8 cellular contexts compared by ENCODE assay signal in genomic region chr1:91282695-91283420, GRCh38.
DNase-seq lines count a peak whose midpoint lies in the region; ATAC-seq, FAIRE-seq and TF ChIP-seq lines count a peak whose summit lies in the region.

No MANE protein-coding gene starts in this region.

- WGBS in GM12878 (ENCODE audit: insufficient coverage, insufficient replicate concordance, low lambda C conversion rate, missing lambda C conversion rate): 55% methylated on average over 6 of the region's 6 CpGs

- ATAC-seq in GM19438 (IDR thresholded peaks at IDR 0.05; ENCODE audit: low read depth, unreplicated experiment): peak; percentile 85
- peak; percentile 76 for ATAC-seq in GM12878
- ATAC-seq in HG03045 (IDR thresholded peaks at IDR 0.05; ENCODE audit: unreplicated experiment): no peak

- H3K4me2 ChIP-seq in MM.1S (ENCODE audit: low read depth, low read length): peak overlapping the region; percentile 79
- peak overlapping the region; percentile 53 for H3K4me2 ChIP-seq in GM12878 (ENCODE audit: control insufficient read depth, insufficient read depth)

- H3K4me3 ChIP-seq in MM.1S (ENCODE audit: low read length) (peak overlapping the region; percentile 55), GM12878 (no peak overlapping the region), skeletal muscle tissue (ENCODE audit: low read length in 3 of 3) (peak overlapping the region; percentile 37 to 63 (median 41))

- RAD21 ChIA-PET in GM12878 (lab: Charles Lee; ENCODE audit: unreplicated experiment): interaction anchor here (1.4 to 1.8 kb wide), 2 partner anchors 116 to 223 kb away, joined by 4 to 7 read pairs; no protein-coding TSS in a partner anchor

- TF ChIP-seq POLR2A in GM12878 (IDR thresholded peaks at IDR 0.05; ENCODE audit: low read depth, low read length): no peak

- H3K9me3 ChIP-seq in MM.1S (replicated peaks; ENCODE audit: insufficient read depth, low read length): no peaks in the 10 kb centered on the region
- no peaks in the 10 kb centered on the region for H3K9me3 ChIP-seq in GM12878 (replicated peaks; ENCODE audit: control insufficient read depth, insufficient read depth, low read length)
- H3K9me3 ChIP-seq in skeletal muscle tissue (ENCODE audit: control insufficient read depth in 3 of 3, low read length in 3 of 3): no peaks in the 10 kb centered on the region

- CTCF ChIA-PET in GM12878 (lab: Yijun Ruan, JAX): interaction anchor here (0.6 to 3.1 kb wide), 16 partner anchors 12 to 1009 kb away, joined by 3 to 25 read pairs (median 4); partner anchors contain the start of gene HFM1

- H3K4me1 ChIP-seq in MM.1S (ENCODE audit: low read length) (no peaks in the 10 kb centered on the region), GM12878 (ENCODE audit: control insufficient read depth, insufficient read depth, low read length) (no peaks in the 10 kb centered on the region), skeletal muscle tissue (ENCODE audit: control insufficient read depth in 3 of 3, insufficient read depth in 3 of 3, low read length in 3 of 3) (peaks cover 0 to 4% (median 0%) of the 10 kb centered on the region in 3 donors)

- no peak for TF ChIP-seq EP300 in GM12878 (IDR thresholded peaks at IDR 0.05; ENCODE audit: borderline replicate concordance in 1 of 2, control insufficient read depth in 1 of 2, low read depth in 2 of 2, low read length in 2 of 2)

- in situ Hi-C loops in GM12878 (cut with MboI): loop anchor here (5.0 kb wide), 1 partner anchor 644 kb away; no protein-coding TSS in a partner anchor

- POLR2A ChIA-PET in GM12878 (lab: Charles Lee): no interaction called here

- SMC1A ChIA-PET in GM12878 (lab: Charles Lee; ENCODE audit: uncharacterized antibody, unreplicated experiment): interaction anchor here (0.8 to 2.5 kb wide), 7 partner anchors 38 to 649 kb away, joined by 3 to 7 read pairs (median 3); no protein-coding TSS in a partner anchor

- peak; percentile 73 for FAIRE-seq in GM12878 (lab: Jason Lieb, UNC)

- intact Hi-C loops in GM12878 (cut with micrococcal nuclease; ENCODE audit: unreplicated experiment): loop anchor here (1.0 to 2.0 kb wide), 3 partner anchors 120 to 644 kb away; partner anchors contain the start of gene CDC7

- H2AFZ ChIP-seq in MM.1S (ENCODE audit: low read length) (peak overlapping the region; percentile 75), GM12878 (ENCODE audit: control insufficient read depth, low read depth, low read length) (peak overlapping the region; percentile 57; the same call in 1 of the 2 replicates)

- H3K27ac ChIP-seq in MM.1S (ENCODE audit: low read length): no peak overlapping the region
- H3K27ac ChIP-seq in GM12878 (ENCODE audit: control insufficient read depth, insufficient read depth): no peak overlapping the region
- H3K27ac ChIP-seq in skeletal muscle tissue (ENCODE audit: low read depth, low read length): peak overlapping the region; percentile 11

- DNase-seq in CMK (ENCODE audit: low read depth) (peak; percentile 36), MM.1S (peak; percentile 65), SK-N-DZ (ENCODE audit: low spot score) (peak; percentile 61), GM12878 (ENCODE audit: low read depth, low spot score) (peak; percentile 9), iPS DF 19.7 (ENCODE audit: low read depth, low spot score) (peak; percentile 33)

- H3F3A ChIP-seq in MM.1S (ENCODE audit: insufficient read depth, low read length): no peaks in the 10 kb centered on the region

- no peaks in the 10 kb centered on the region for H3K79me2 ChIP-seq in MM.1S (ENCODE audit: low read length)
- no peaks in the 10 kb centered on the region for H3K79me2 ChIP-seq in GM12878 (ENCODE audit: control insufficient read depth, insufficient read depth, low read length)

- no peaks in the 10 kb centered on the region for H3K9me2 ChIP-seq in MM.1S (replicated peaks; ENCODE audit: insufficient read depth, low read length)

- peak; percentile 81 for TF ChIP-seq CTCF in MM.1S (IDR thresholded peaks at IDR 0.05; ENCODE audit: low read length)
- TF ChIP-seq CTCF in GM12878 (IDR thresholded peaks at IDR 0.05 in 2 of 3, conservative IDR thresholded peaks at IDR 0.05 in 1 of 3; ENCODE audit: control insufficient read depth in 2 of 3, extremely low read depth in 1 of 3, insufficient read depth in 1 of 3, low read depth in 3 of 3, low read length in 3 of 3): peak; percentile 71 to 75 (median 71)

- H3K9ac ChIP-seq in MM.1S (ENCODE audit: low read length): peak overlapping the region; percentile 24; the same call in 1 of the 2 replicates
- H3K9ac ChIP-seq in GM12878 (ENCODE audit: control insufficient read depth, insufficient read depth, low read length): no peak overlapping the region
- peak overlapping the region in 1 of 3 donors; percentile 24 for H3K9ac ChIP-seq in skeletal muscle tissue (ENCODE audit: low read depth in 1 of 3, low read length in 3 of 3)

- TF ChIP-seq RAD21 in GM12878 (IDR thresholded peaks at IDR 0.05; ENCODE audit: insufficient read depth, low read depth, low read length): peak; percentile 84

- BruUV-seq in GM12878 (replicated peaks; lab: Mats Ljungman, UMichigan): no TSS peak

- H3K36me3 ChIP-seq in MM.1S (replicated peaks; ENCODE audit: insufficient read depth, low read length): no peaks in the 10 kb centered on the region
- no peaks in the 10 kb centered on the region for H3K36me3 ChIP-seq in GM12878 (ENCODE audit: control insufficient read depth in 2 of 2, insufficient read depth in 2 of 2, low read length in 1 of 2)
- no peaks in the 10 kb centered on the region for H3K36me3 ChIP-seq in skeletal muscle tissue (ENCODE audit: control insufficient read depth in 3 of 3, insufficient read depth in 3 of 3, low read length in 3 of 3)

- no peaks in the 10 kb centered on the region for H4K20me1 ChIP-seq in MM.1S (ENCODE audit: insufficient read depth, low read length)
- no peaks in the 10 kb centered on the region for H4K20me1 ChIP-seq in GM12878 (ENCODE audit: control insufficient read depth, insufficient read depth)

- H3K27me3 ChIP-seq in MM.1S (replicated peaks; ENCODE audit: insufficient read depth, low read length) (no peaks in the 10 kb centered on the region), GM12878 (replicated peaks in 1 of 2; ENCODE audit: control insufficient read depth in 2 of 2, insufficient read depth in 2 of 2, low read length in 1 of 2) (no peaks in the 10 kb centered on the region), skeletal muscle tissue (ENCODE audit: control insufficient read depth in 3 of 3, insufficient read depth in 3 of 3, low read length in 3 of 3) (no peaks in the 10 kb centered on the region)

TF ChIP-seq in GM12878, 131 proteins besides CTCF, POLR2A, EP300 and RAD21:
- TF ChIP-seq DPF2 (IDR thresholded peaks at IDR 0.05) (no peak), SMC3 (IDR thresholded peaks at IDR 0.05; ENCODE audit: borderline replicate concordance, low read length) (peak; percentile 78; the same call in 1 of the 2 replicates), BACH1 (IDR thresholded peaks at IDR 0.05; ENCODE audit: borderline replicate concordance) (peak; percentile 81)

Comparison
In these comparisons a context has a peak if more than half of its experiments do, and no peak if none do; other contexts are left out.
1. DNase-seq: peak in every context shown above with its lines; median percentile 65 in MM.1S; 61 in SK-N-DZ; 36 in CMK; 33 in iPS DF 19.7; 9 in GM12878.